Comparison of ENCODE assay signal across 9 cellular contexts in the genomic region with DNA sequence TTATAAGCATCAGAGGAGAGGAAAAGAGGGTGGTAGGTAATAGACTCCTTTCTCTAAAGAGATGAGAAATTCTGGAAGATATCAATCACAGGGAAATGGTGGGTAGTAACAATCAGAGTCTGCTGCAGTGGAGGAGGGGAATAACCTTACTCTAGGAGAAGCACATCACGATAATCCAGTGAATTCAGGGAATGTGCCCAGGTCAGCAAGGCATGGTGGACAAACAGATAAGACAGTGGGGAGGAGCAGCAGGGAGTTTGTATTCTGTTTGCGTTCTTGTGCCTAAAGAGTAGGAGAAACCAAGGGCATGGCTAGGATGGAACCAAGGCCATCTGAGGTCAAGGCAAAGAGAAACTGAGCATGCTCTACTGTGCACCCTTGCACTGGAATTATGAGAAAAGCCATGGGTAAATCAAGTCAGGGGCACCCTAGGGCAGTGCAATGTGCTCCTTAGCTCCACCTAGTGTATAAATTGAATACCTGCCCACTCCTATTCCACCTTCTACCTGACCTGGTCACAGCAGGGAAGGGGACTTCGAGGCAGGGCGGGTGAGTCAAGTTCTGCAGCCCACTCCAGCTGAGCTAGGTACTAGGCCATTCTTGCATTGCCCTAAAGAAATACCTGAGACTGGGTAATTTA. TPM values are rescaled to one million over a fixed set of nuclear protein-coding genes. Genes with fewer than 3 reads are reported as not detected.
DNase-seq lines count a peak whose midpoint lies in the region; ATAC-seq, FAIRE-seq and TF ChIP-seq lines count a peak whose summit lies in the region.
"Had no signal": no experiment of that assay in that cellular context is flagged by ENCODE, and none has a peak within 500 bp of the region (broad histone marks: within the 10 kb centered on the region; RNA-seq: fewer than 3 reads in every experiment).

No MANE protein-coding gene starts in this region.

- H3K4ac ChIP-seq in H9 (ENCODE audit: low read depth, low read length) = no peak overlapping the region

- no peak overlapping the region for H3K27ac Mint-ChIP-seq in H9

- no peak overlapping the region for H4K91ac ChIP-seq in H9 (ENCODE audit: insufficient read length, low read depth, low read length)

- H2BK20ac ChIP-seq in H9 (ENCODE audit: low read depth, low read length, poor library complexity, severe bottlenecking) = no peak overlapping the region

- H3K4me1 Mint-ChIP-seq in H9 = peaks cover 21 to 24% of the 10 kb centered on the region in 2 experiments

- no peak overlapping the region for H3K27ac ChIP-seq in H9 (ENCODE audit: insufficient read length, low read depth, low read length)
- H3K27ac ChIP-seq in VCaP = no peak overlapping the region

- WGBS in H9 (ENCODE audit: extremely low coverage, insufficient read length, low lambda C conversion rate) = no CpG with 5 or more reads among the region's 4 CpGs

- H3K27me3 ChIP-seq in H9 (ENCODE audit: insufficient read depth, low read length) = no peaks in the 10 kb centered on the region

- no peak overlapping the region for H2AFZ ChIP-seq in H9 (ENCODE audit: low read length)

- H2BK15ac ChIP-seq in H9 (ENCODE audit: low read depth, low read length) = no peak overlapping the region

- H3K56ac ChIP-seq in H9 (ENCODE audit: insufficient read length, low read depth, low read length) = no peak overlapping the region

- H3K18ac ChIP-seq in H9 (ENCODE audit: insufficient read length, low read depth, low read length) = no peak overlapping the region

- no peak overlapping the region for H2AK5ac ChIP-seq in H9 (ENCODE audit: insufficient read length, low read length)

- no peak overlapping the region for H3K14ac ChIP-seq in H9 (ENCODE audit: insufficient read depth, low read length)

- H3T11ph ChIP-seq in H9 (ENCODE audit: low read length) = no peak overlapping the region

- no peaks in the 10 kb centered on the region for H4K20me1 ChIP-seq in H9 (ENCODE audit: control insufficient read depth, insufficient read depth, insufficient read length)

- H3K9me3 Mint-ChIP-seq in H9 = peaks cover 7 to 17% of the 10 kb centered on the region in 2 experiments; a peak in 4 of 5 replicates

- H3K9me3 ChIP-seq in H9 (ENCODE audit: control insufficient read depth, low read depth, low read length) = no peaks in the 10 kb centered on the region

- no peak overlapping the region for H2BK5ac ChIP-seq in H9 (ENCODE audit: insufficient read length, low read length)

- peak; percentile 28 for TF ChIP-seq CTCF in D721Med (IDR thresholded peaks at IDR 0.05; ENCODE audit: insufficient read depth, missing control alignments)
- peak; percentile 60 for TF ChIP-seq CTCF in H9 (conservative IDR thresholded peaks at IDR 0.05)
- TF ChIP-seq CTCF in VCaP (conservative IDR thresholded peaks at IDR 0.05) = peak; percentile 39; the same call in 1 of the 2 replicates

- no peak overlapping the region for H4K8ac ChIP-seq in H9 (replicated peaks; ENCODE audit: insufficient read length, low read depth, low read length)

- no peak overlapping the region for H3K4me3 Mint-ChIP-seq in H9

- FAIRE-seq in D721Med (lab: Jason Lieb, UNC) (no peak), HTR-8/SVneo (lab: Jason Lieb, UNC) (no peak)

- no peaks in the 10 kb centered on the region for H3K23me2 ChIP-seq in H9 (ENCODE audit: insufficient read length, low read depth, low read length, poor library complexity, severe bottlenecking)

- H3K36me3 Mint-ChIP-seq in H9 (ENCODE audit: insufficient read depth in 1 of 3, low read depth in 3 of 3) = peaks cover 5 to 21% (median 7%) of the 10 kb centered on the region in 3 experiments; a peak in 6 of 7 replicates

- peak; percentile 13 for ATAC-seq in left lobe of liver
- no peak for ATAC-seq in HG03196 (IDR thresholded peaks at IDR 0.05; ENCODE audit: unreplicated experiment)
- no peak for ATAC-seq in GM19351 (IDR thresholded peaks at IDR 0.05; ENCODE audit: unreplicated experiment)

- H3K23ac ChIP-seq in H9 (ENCODE audit: insufficient read length, low read depth, low read length) = no peak overlapping the region

- H3K79me2 ChIP-seq in H9 (ENCODE audit: insufficient read depth, low read length) = no peaks in the 10 kb centered on the region

- DNase-seq in D721Med (ENCODE audit: insufficient read length, low spot score) (no peak), H9 (no peak), left lobe of liver (ENCODE audit: low spot score) (no peak), medulla oblongata (ENCODE audit: extremely low spot score) (no peak), HTR-8/SVneo (ENCODE audit: insufficient read length, low spot score) (no peak)
- DNase-seq: activated naive CD4-positive, alpha-beta T cell treated with Interleukin-2 at 50 U/mL for 16 hours had no signal

- peaks cover 2% of the 10 kb centered on the region; the same call in 1 of the 2 replicates for H3K4me1 ChIP-seq in H9 (ENCODE audit: insufficient read depth, low read length)

- no peak overlapping the region for H3K9ac ChIP-seq in H9 (ENCODE audit: extremely low read depth, insufficient read length, low read length)

- no peak overlapping the region for H2BK12ac ChIP-seq in H9 (ENCODE audit: insufficient read length, low read depth, low read length)

- no peak overlapping the region for H2BK120ac ChIP-seq in H9 (ENCODE audit: low read depth, low read length, poor library complexity, severe bottlenecking)

- H4K5ac ChIP-seq in H9 (ENCODE audit: insufficient read length, low read depth, low read length) = no peak overlapping the region

- H3K4me2 ChIP-seq in H9 (ENCODE audit: insufficient read depth, insufficient read length, low read length) = no peak overlapping the region

- no peaks in the 10 kb centered on the region for H3K79me1 ChIP-seq in H9 (ENCODE audit: insufficient read depth, low read depth, low read length, poor library complexity, severe bottlenecking)

- 0 out of 2 replicates have a peak, but pooled peaks cover 2% of the 10 kb centered on the region for H3K27me3 Mint-ChIP-seq in H9 (ENCODE audit: low read depth)

RNA-seq across cellular contexts. Expression of gene RETREG1, which starts 31.6 kb away (rescaled TPM):
- 3.3 and 3.4 TPM in 2 replicates for total RNA-seq in H9 (2021)
- 25.2 TPM for total RNA-seq in left lobe of liver
